Comparison of ENCODE assay signal across 1 cellular context in the genomic region with DNA sequence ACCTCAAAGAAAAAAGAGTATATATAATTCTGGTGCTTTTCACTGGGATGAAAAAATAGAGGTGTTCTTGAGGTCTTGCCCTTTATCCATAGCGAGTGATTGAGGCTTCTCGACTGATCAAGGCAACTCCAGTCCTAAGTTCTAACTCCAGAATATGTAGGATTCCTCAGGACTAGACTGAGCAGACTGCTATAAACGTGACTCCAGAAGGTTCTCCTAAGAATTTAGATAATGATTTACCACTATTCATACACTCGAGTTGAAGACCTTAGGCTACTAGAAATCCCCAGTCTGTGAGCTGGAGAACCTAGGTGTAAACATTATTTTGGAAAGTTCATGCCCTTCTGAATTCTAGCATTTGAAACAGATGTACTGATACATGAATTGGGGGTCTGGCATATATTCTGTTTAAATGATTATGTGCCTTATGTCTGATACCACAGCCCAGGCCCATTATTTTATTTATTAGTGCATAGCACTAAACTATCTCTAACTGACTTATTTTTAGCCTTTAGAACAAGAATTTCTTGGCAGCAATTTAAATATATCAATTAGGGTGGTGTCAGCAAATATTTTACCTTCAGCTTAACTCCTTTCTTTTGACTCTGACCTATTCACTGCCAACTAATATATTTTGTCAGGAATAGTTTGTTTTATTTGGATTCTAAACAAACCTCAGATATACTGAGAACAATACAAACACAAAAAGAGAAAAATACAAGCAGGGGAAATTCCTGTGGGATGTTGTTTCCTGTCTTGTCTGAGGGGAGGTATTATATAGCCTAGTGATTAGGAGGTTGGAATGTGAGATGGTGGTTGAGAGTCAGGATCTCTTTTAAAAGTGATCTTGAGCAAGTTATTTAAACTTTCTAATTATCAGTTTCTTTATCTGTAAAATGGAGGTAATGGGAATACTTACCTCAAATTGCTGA.
TF ChIP-seq lines count a peak whose summit lies in the region.

No MANE protein-coding gene starts in this region.

TF ChIP-seq in HepG2, 621 proteins besides CTCF, POLR2A, EP300 and RAD21 (continued from another document and continues in another):
- TF ChIP-seq, protein P1, sequence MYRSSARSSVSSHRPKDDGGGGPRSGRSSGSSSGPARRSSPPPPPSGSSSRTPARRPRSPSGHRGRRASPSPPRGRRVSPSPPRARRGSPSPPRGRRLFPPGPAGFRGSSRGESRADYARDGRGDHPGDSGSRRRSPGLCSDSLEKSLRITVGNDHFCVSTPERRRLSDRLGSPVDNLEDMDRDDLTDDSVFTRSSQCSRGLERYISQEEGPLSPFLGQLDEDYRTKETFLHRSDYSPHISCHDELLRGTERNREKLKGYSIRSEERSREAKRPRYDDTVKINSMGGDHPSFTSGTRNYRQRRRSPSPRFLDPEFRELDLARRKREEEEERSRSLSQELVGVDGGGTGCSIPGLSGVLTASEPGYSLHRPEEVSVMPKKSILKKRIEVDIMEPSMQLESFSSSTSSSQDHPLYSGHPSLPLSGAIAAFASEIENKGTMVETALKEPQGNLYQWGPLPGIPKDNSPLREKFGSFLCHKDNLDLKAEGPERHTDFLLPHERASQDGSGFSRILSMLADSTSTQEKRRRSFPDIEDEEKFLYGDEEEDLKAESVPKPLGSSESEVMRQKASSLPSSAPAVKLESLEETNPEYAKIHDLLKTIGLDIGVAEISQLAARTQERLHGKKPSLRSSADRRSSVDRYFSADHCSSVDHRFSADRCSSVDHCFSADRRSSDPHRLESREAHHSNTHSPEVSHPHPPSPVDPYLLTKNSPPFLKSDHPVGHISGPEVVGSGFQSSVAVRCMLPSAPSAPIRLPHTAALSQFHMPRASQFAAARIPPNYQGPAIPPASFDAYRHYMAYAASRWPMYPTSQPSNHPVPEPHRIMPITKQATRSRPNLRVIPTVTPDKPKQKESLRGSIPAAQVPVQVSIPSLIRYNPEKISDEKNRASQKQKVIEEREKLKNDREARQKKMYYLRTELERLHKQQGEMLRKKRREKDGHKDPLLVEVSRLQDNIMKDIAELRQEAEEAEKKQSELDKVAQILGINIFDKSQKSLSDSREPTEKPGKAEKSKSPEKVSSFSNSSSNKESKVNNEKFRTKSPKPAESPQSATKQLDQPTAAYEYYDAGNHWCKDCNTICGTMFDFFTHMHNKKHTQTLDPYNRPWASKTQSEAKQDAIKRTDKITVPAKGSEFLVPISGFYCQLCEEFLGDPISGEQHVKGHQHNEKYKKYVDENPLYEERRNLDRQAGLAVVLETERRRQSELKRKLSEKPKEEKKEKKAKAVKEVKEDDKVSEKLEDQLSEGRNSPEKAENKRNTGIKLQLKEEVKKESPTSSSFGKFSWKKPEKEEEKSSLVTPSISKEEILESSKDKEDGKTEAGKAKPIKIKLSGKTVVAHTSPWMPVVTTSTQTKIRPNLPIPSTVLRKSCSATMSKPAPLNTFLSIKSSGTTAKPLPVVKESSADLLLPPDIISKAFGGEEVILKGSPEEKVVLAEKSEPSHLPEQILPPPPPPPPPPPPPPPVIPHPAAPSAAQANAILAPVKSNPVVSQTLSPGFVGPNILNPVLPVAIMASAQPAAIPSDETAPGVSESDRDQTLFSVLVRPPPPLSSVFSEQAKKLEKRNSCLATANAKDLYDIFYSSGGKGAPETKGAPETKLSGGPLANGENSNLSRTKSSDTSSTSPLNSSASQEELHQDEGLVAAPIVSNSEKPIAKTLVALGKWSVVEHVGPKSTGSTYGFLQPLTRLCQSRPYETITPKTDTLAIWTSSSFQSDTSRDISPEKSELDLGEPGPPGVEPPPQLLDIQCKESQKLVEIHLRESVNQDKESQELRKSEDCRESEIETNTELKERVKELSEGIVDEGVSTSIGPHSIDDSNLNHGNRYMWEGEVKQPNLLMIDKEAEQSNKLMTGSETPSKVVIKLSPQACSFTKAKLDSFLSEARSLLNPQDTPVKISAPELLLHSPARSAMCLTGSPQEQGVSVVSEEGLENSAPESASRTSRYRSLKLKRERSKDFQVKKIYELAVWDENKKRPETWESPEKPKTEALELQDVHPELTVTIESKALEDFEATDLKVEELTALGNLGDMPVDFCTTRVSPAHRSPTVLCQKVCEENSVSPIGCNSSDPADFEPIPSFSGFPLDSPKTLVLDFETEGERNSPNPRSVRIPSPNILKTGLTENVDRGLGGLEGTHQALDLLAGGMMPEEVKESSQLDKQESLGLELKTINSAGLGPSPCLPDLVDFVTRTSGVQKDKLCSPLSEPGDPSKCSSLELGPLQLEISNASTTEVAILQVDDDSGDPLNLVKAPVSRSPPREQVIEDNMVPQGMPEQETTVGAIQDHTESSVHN (CRISPR knock-in tag; IDR thresholded peaks at IDR 0.05) = no peak
- TF ChIP-seq, protein P2, sequence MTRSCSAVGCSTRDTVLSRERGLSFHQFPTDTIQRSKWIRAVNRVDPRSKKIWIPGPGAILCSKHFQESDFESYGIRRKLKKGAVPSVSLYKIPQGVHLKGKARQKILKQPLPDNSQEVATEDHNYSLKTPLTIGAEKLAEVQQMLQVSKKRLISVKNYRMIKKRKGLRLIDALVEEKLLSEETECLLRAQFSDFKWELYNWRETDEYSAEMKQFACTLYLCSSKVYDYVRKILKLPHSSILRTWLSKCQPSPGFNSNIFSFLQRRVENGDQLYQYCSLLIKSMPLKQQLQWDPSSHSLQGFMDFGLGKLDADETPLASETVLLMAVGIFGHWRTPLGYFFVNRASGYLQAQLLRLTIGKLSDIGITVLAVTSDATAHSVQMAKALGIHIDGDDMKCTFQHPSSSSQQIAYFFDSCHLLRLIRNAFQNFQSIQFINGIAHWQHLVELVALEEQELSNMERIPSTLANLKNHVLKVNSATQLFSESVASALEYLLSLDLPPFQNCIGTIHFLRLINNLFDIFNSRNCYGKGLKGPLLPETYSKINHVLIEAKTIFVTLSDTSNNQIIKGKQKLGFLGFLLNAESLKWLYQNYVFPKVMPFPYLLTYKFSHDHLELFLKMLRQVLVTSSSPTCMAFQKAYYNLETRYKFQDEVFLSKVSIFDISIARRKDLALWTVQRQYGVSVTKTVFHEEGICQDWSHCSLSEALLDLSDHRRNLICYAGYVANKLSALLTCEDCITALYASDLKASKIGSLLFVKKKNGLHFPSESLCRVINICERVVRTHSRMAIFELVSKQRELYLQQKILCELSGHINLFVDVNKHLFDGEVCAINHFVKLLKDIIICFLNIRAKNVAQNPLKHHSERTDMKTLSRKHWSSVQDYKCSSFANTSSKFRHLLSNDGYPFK (CRISPR knock-in tag; IDR thresholded peaks at IDR 0.05; ENCODE audit: borderline replicate concordance) = no peak
- TF ChIP-seq ZFP90 (CRISPR knock-in tag; IDR thresholded peaks at IDR 0.05; ENCODE audit: borderline replicate concordance) = no peak
- TF ChIP-seq SKIL (CRISPR knock-in tag; IDR thresholded peaks at IDR 0.05; ENCODE audit: borderline replicate concordance) = no peak
- peak; percentile 39; the same call in 1 of the 2 replicates for TF ChIP-seq HOMEZ (CRISPR knock-in tag; IDR thresholded peaks at IDR 0.05; ENCODE audit: low read depth)
- peak; percentile 62 for TF ChIP-seq MAFF (IDR thresholded peaks at IDR 0.05; ENCODE audit: low read depth, low read length)
- TF ChIP-seq MEF2D (CRISPR knock-in tag; IDR thresholded peaks at IDR 0.05) = no peak
- TF ChIP-seq HDAC6 (IDR thresholded peaks at IDR 0.05; ENCODE audit: low read depth, low read length) = no peak
- no peak for TF ChIP-seq ZNF34 (CRISPR knock-in tag; IDR thresholded peaks at IDR 0.05; ENCODE audit: borderline replicate concordance)
- TF ChIP-seq ZBTB26 (CRISPR knock-in tag; IDR thresholded peaks at IDR 0.05; ENCODE audit: borderline replicate concordance) = peak; percentile 97
- no peak for TF ChIP-seq ZNF432 (CRISPR knock-in tag; IDR thresholded peaks at IDR 0.05; ENCODE audit: borderline replicate concordance)
- no peak for TF ChIP-seq ARNTL (CRISPR knock-in tag; IDR thresholded peaks at IDR 0.05)
- no peak for TF ChIP-seq SCMH1 (CRISPR knock-in tag; IDR thresholded peaks at IDR 0.05; ENCODE audit: borderline replicate concordance)
- no peak for TF ChIP-seq PHF5A (CRISPR knock-in tag; IDR thresholded peaks at IDR 0.05; ENCODE audit: low read depth, unreplicated experiment)
- TF ChIP-seq AGO2 (optimal IDR thresholded peaks at IDR 0.05; ENCODE audit: low read depth, low read length) = no peak
- no peak for TF ChIP-seq GABPA (IDR thresholded peaks at IDR 0.05; ENCODE audit: low read depth, low read length)
- TF ChIP-seq GABPA (CRISPR knock-in tag; IDR thresholded peaks at IDR 0.05; ENCODE audit: low read depth) = no peak
- TF ChIP-seq RXRB (CRISPR knock-in tag; IDR thresholded peaks at IDR 0.05; ENCODE audit: borderline replicate concordance) = no peak
- no peak for TF ChIP-seq MEIS2 (CRISPR knock-in tag; IDR thresholded peaks at IDR 0.05)
- peak; percentile 81 for TF ChIP-seq BHLHE40 (IDR thresholded peaks at IDR 0.05; ENCODE audit: low read length)
- no peak for TF ChIP-seq RARA (CRISPR knock-in tag; IDR thresholded peaks at IDR 0.05)
- TF ChIP-seq ZBTB46 (CRISPR knock-in tag; IDR thresholded peaks at IDR 0.05; ENCODE audit: borderline replicate concordance) = no peak
- TF ChIP-seq NBN (conservative IDR thresholded peaks at IDR 0.05) = no peak
- TF ChIP-seq JUND (CRISPR knock-in tag; IDR thresholded peaks at IDR 0.05) = no peak
- TF ChIP-seq ZNF83 (CRISPR knock-in tag; IDR thresholded peaks at IDR 0.05; ENCODE audit: borderline replicate concordance) = no peak
- no peak for TF ChIP-seq STAG1 (CRISPR knock-in tag; IDR thresholded peaks at IDR 0.05)
- TF ChIP-seq, protein P3, sequence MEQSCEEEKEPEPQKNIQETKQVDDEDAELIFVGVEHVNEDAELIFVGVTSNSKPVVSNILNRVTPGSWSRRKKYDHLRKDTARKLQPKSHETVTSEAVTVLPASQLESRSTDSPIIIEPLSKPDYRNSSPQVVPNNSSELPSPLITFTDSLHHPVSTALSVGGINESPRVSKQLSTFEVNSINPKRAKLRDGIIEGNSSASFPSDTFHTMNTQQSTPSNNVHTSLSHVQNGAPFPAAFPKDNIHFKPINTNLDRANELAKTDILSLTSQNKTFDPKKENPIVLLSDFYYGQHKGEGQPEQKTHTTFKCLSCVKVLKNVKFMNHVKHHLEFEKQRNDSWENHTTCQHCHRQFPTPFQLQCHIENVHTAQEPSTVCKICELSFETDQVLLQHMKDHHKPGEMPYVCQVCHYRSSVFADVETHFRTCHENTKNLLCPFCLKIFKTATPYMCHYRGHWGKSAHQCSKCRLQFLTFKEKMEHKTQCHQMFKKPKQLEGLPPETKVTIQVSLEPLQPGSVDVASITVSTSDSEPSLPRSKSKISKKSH (CRISPR knock-in tag; IDR thresholded peaks at IDR 0.05; ENCODE audit: borderline replicate concordance) = no peak
- no peak for TF ChIP-seq ZSCAN20 (CRISPR knock-in tag; IDR thresholded peaks at IDR 0.05; ENCODE audit: borderline replicate concordance)
